8 cellular contexts compared by ENCODE assay signal in the genomic region with DNA sequence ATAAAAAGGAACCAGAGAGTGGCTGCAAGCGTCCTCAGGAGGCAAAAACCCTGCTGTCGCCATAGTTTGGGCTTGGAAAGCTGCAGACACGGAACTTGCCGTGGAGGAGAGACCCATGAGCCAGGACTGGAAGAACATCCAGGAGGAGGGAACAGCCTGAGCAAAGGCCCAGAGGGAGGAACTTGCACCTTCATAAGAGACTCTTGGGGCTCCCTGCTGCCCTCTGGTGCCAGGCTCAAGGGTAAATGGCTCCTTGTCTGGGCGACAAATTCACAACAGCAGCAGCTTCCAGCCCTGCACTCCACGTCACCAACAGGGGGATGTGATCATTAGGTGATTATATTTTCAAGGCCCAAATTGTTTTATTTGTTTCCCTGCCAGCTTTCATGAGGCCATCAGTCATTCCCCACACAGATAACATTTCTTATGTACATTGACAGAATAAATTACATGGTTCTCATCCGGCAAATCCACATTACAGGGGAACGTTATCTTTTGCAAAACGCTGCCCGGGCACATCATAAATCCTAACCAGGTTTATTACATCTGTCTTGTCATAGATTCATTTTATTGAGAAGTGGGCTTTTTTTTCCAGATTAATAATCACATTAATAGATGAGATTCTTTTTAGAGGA.
DNase-seq lines count a peak whose midpoint lies in the region; ATAC-seq and TF ChIP-seq lines count a peak whose summit lies in the region.

No MANE protein-coding gene starts in this region.

- in situ Hi-C loops in GM13976 (cut with MboI; ENCODE audit: low sequenced_read_pairs, unreplicated experiment), result no loop called here

- ATAC-seq in body of pancreas, result no peak
- no peak for ATAC-seq in GM18858 (IDR thresholded peaks at IDR 0.05; ENCODE audit: unreplicated experiment)

- H3K4me3 ChIP-seq in AG10803 (ENCODE audit: low read length) (no peak overlapping the region), body of pancreas (no peak overlapping the region)

- no peaks in the 10 kb centered on the region for H3K36me3 ChIP-seq in body of pancreas (replicated peaks in 1 of 2; ENCODE audit: insufficient read depth in 1 of 2, low read depth in 2 of 2)

- no peaks in the 10 kb centered on the region for H3K4me1 Mint-ChIP-seq in nephron progenitor cell

- DNase-seq in AG10803 (ENCODE audit: low read depth) (peak; percentile 5), GM13976 (ENCODE audit: low spot score) (no peak), NCI-H2196 treated with DMSO at 0.1 percent for 48 hours (lab: John Stamatoyannopoulos, UW; ENCODE audit: unreplicated experiment) (peak; percentile 23), body of pancreas (peak; percentile 14 to 43 (median 18)), nephron progenitor cell (peak; percentile 44), cerebellum (ENCODE audit: low spot score) (no peak), AG08396 (ENCODE audit: low spot score) (no peak)

- H3K27me3 ChIP-seq in body of pancreas, result no peaks in the 10 kb centered on the region

- H3K27ac ChIP-seq in body of pancreas, result no peak overlapping the region

- no peaks in the 10 kb centered on the region for H3K9me3 ChIP-seq in body of pancreas

- TF ChIP-seq CTCF in AG10803 (conservative IDR thresholded peaks at IDR 0.05; ENCODE audit: low read length), result peak; percentile 30
- peak; percentile 15 for TF ChIP-seq CTCF in GM13976 (IDR thresholded peaks at IDR 0.05; ENCODE audit: borderline replicate concordance, control extremely low read depth, extremely low read depth, insufficient read depth, missing control alignments)
- peak in 2 of 7 experiments; percentile 26 for TF ChIP-seq CTCF in body of pancreas (IDR thresholded peaks at IDR 0.05)
- TF ChIP-seq CTCF in nephron progenitor cell (IDR thresholded peaks at IDR 0.05), result peak; percentile 38

- H3K27me3 Mint-ChIP-seq in nephron progenitor cell (ENCODE audit: low read depth, poor library complexity), result peaks cover 35% of the 10 kb centered on the region

- H3K4me3 Mint-ChIP-seq in nephron progenitor cell, result no peak overlapping the region

- no peak for TF ChIP-seq POLR2A in body of pancreas (IDR thresholded peaks at IDR 0.05)

- H3K4me1 ChIP-seq in body of pancreas, result no peaks in the 10 kb centered on the region

- no peaks in the 10 kb centered on the region for H3K36me3 Mint-ChIP-seq in nephron progenitor cell (ENCODE audit: low read depth)

- H3K27ac Mint-ChIP-seq in nephron progenitor cell, result no peak overlapping the region

- no peaks in the 10 kb centered on the region for H3K9me3 Mint-ChIP-seq in nephron progenitor cell

- intact Hi-C loops in body of pancreas (cut with DNase I), result no loop called here

- WGBS in body of pancreas, 2 donors, result 51 to 63% methylated on average over 10 of the region's 10 CpGs

Comparison
In these comparisons a context has a peak if more than half of its experiments do, and no peak if none do; other contexts are left out.
1. DNase-seq: peak in AG10803 (single experiment), NCI-H2196 treated with DMSO at 0.1 percent for 48 hours (single experiment), body of pancreas (4 of 4) and nephron progenitor cell (single experiment); none in GM13976 (single experiment), cerebellum (single experiment) and AG08396 (single experiment).